16 cellular contexts compared by ENCODE assay signal in genomic region chr18:22337878-22338277, GRCh38.
"Had no signal": no experiment of that assay in that cellular context is flagged by ENCODE, and none has a peak within 500 bp of the region (broad histone marks: within the 10 kb centered on the region; RNA-seq: fewer than 3 reads in every experiment).

No MANE protein-coding gene starts in this region.

- H3K27ac Mint-ChIP-seq: activated CD4-positive, alpha-beta memory T cell treated with anti-CD3 and anti-CD28 coated beads, Interleukin-2, amount 10 ng/mL, durations not matched to agents 7 days and 5 days; activated T-helper 1 cell treated with anti-CD3 and anti-CD28 coated beads, Interleukin-12 subunit alpha, Interleukin-12 subunit beta, Interleukin-2, Interleukin-4 antibody, amounts not matched to agents 30 ng/mL and 10 ng/mL and 1 ng/mL, durations not matched to agents 14 hours and 24 hours and 36 hours; endodermal cell had no signal

- H3K27me3 Mint-ChIP-seq: activated CD4-positive, alpha-beta memory T cell treated with anti-CD3 and anti-CD28 coated beads, Interleukin-2, amount 10 ng/mL, durations not matched to agents 7 days and 5 days; T-cell had no signal

- H3K4me3 Mint-ChIP-seq: activated CD4-positive, alpha-beta memory T cell treated with anti-CD3 and anti-CD28 coated beads, Interleukin-2, amount 10 ng/mL, durations not matched to agents 7 days and 5 days; activated T-helper 1 cell treated with anti-CD3 and anti-CD28 coated beads, Interleukin-12 subunit alpha, Interleukin-12 subunit beta, Interleukin-2, Interleukin-4 antibody, amounts not matched to agents 30 ng/mL and 10 ng/mL and 1 ng/mL, durations not matched to agents 14 hours and 24 hours and 36 hours; endodermal cell had no signal

- H3K9me3 Mint-ChIP-seq: activated CD4-positive, alpha-beta memory T cell treated with anti-CD3 and anti-CD28 coated beads, Interleukin-2, amount 10 ng/mL, durations not matched to agents 7 days and 5 days; activated T-helper 1 cell treated with anti-CD3 and anti-CD28 coated beads, Interleukin-12 subunit alpha, Interleukin-12 subunit beta, Interleukin-2, Interleukin-4 antibody, amounts not matched to agents 30 ng/mL and 10 ng/mL and 1 ng/mL, durations not matched to agents 14 hours and 24 hours and 36 hours; endodermal cell; T-cell had no signal

- H3K36me3 ChIP-seq: left lung, stomach had no signal

- DNase-seq: activated CD4-positive, alpha-beta memory T cell treated with anti-CD3 and anti-CD28 coated beads, Interleukin-2, amount 10 ng/mL, durations not matched to agents 7 days and 5 days; activated CD8-positive, alpha-beta memory T cell treated with anti-CD3 and anti-CD28 coated beads, Interleukin-2, amount 50 U/mL, for 48 hours; activated naive CD4-positive, alpha-beta T cell; body of pancreas; dermis blood vessel endothelial cell; endodermal cell; left lung; mesendoderm; retina; stimulated activated CD4-positive, alpha-beta T cell treated with anti-CD3 and anti-CD28 coated beads, Interleukin-15, amount 100 ng/mL, for 24 hours; stimulated activated CD4-positive, alpha-beta T cell treated with anti-CD3 and anti-CD28 coated beads, Interleukin-4, amount 100 ng/mL, for 24 hours; stomach; T-cell; T1000 had no signal

- H3K9me3 ChIP-seq: body of pancreas, left lung, stomach had no signal

- H3K4me3 ChIP-seq: body of pancreas, left lung, stomach had no signal

- H3K27me3 ChIP-seq: body of pancreas, left lung, stomach had no signal

- H3K27ac ChIP-seq: body of pancreas, stomach, VCaP had no signal

- H3K4me1 Mint-ChIP-seq: endodermal cell had no signal

- ATAC-seq: body of pancreas had no signal

- H3K36me3 Mint-ChIP-seq: T-cell had no signal
